In genomic region chr10:119871881-119872609, GRCh38 we compare ENCODE assay signal across 8 cellular contexts. TPM values are rescaled to one million over a fixed set of nuclear protein-coding genes. Genes with fewer than 3 reads are reported as not detected.
DNase-seq lines count a peak whose midpoint lies in the region; ATAC-seq lines count a peak whose summit lies in the region.

No MANE protein-coding gene starts in this region.

- peak; percentile 72 for DNase-seq in NCI-H1436 (lab: John Stamatoyannopoulos, UW)
- DNase-seq in NCI-H1436 treated with DMSO at 0.1 percent for 48 hours (lab: John Stamatoyannopoulos, UW) = no peak
- DNase-seq in NCI-H1417 treated with DMSO at 0.1 percent for 48 hours (lab: John Stamatoyannopoulos, UW) = peak; percentile 1
- peak; percentile 88 for DNase-seq in activated CD4-positive, alpha-beta T cell treated with anti-CD3 and anti-CD28 coated beads, Interleukin-2, amount 10 ng/mL, durations not matched to agents 24 days and 14 days
- DNase-seq in effector CD4-positive, alpha-beta T cell = peak; percentile 54
- DNase-seq in stimulated activated CD8-positive, alpha-beta memory T cell treated with anti-CD3 and anti-CD28 coated beads, Interleukin-4, amount 100 ng/mL, for 24 hours (ENCODE audit: low read depth) = peak; percentile 31

- ATAC-seq in HG02759 (IDR thresholded peaks at IDR 0.05; ENCODE audit: unreplicated experiment) = peak; percentile 42

- H3K36me3 Mint-ChIP-seq in activated CD4-positive, alpha-beta T cell treated with anti-CD3 and anti-CD28 coated beads, Interleukin-2, amount 10 ng/mL, durations not matched to agents 24 days and 14 days (ENCODE audit: low read depth) = peaks cover 5% of the 10 kb centered on the region

- no peaks in the 10 kb centered on the region for H3K9me3 Mint-ChIP-seq in activated CD4-positive, alpha-beta T cell treated with anti-CD3 and anti-CD28 coated beads, Interleukin-2, amount 10 ng/mL, durations not matched to agents 24 days and 14 days

- H3K4me3 ChIP-seq in mesodermal cell (ENCODE audit: extremely low read depth, insufficient read depth, low read length, poor library complexity, severe bottlenecking) = peak overlapping the region; percentile 86

- H3K27me3 Mint-ChIP-seq in activated CD4-positive, alpha-beta T cell treated with anti-CD3 and anti-CD28 coated beads, Interleukin-2, amount 10 ng/mL, durations not matched to agents 24 days and 14 days = no peaks in the 10 kb centered on the region

- intact Hi-C loops in activated CD4-positive, alpha-beta T cell treated with anti-CD3 and anti-CD28 coated beads, Interleukin-2, amount 10 ng/mL, durations not matched to agents 24 days and 14 days (cut with micrococcal nuclease) = loop anchor here (1.0 kb wide), 1 partner anchor 707 kb away; the partner anchor contains the start of gene SFXN4

- H3K4me1 ChIP-seq in mesodermal cell (ENCODE audit: control insufficient read depth, insufficient read depth, low read length, poor library complexity, severe bottlenecking) = peaks cover 5% of the 10 kb centered on the region

- no peaks in the 10 kb centered on the region for H3K9me3 ChIP-seq in mesodermal cell (ENCODE audit: control insufficient read depth, low read length)

- peaks cover 33% of the 10 kb centered on the region for H3K4me1 Mint-ChIP-seq in activated CD4-positive, alpha-beta T cell treated with anti-CD3 and anti-CD28 coated beads, Interleukin-2, amount 10 ng/mL, durations not matched to agents 24 days and 14 days

- H3K4me3 Mint-ChIP-seq in activated CD4-positive, alpha-beta T cell treated with anti-CD3 and anti-CD28 coated beads, Interleukin-2, amount 10 ng/mL, durations not matched to agents 24 days and 14 days = peak overlapping the region; percentile 90

- H3K27ac ChIP-seq in mesodermal cell (ENCODE audit: low read depth, low read length, severe bottlenecking) = peak overlapping the region; percentile 73

- 0% methylated on average over 30 to 39 of the region's 56 CpGs for WGBS in mesodermal cell (ENCODE audit: insufficient coverage in 2 of 2), 2 experiments

- H3K36me3 ChIP-seq in mesodermal cell (ENCODE audit: control insufficient read depth, insufficient read depth, low read length) = peaks cover 18% of the 10 kb centered on the region

- peak overlapping the region; percentile 82 for H3K27ac Mint-ChIP-seq in activated CD4-positive, alpha-beta T cell treated with anti-CD3 and anti-CD28 coated beads, Interleukin-2, amount 10 ng/mL, durations not matched to agents 24 days and 14 days

RNA-seq across cellular contexts. Expression of gene MCMBP, which starts 0.6 kb away (rescaled TPM):
- total RNA-seq in activated CD4-positive, alpha-beta T cell treated with anti-CD3 and anti-CD28 coated beads, Interleukin-2, amount 10 ng/mL, durations not matched to agents 24 days and 14 days = 125 and 128 TPM in 2 replicates
- 67.1 TPM for polyA plus RNA-seq in mesodermal cell (2013, experiment 1 of 2)
- 66.4 TPM for polyA plus RNA-seq in mesodermal cell (2013, experiment 2 of 2)

RNA-seq across cellular contexts. Expression of gene SEC23IP, which starts 20.5 kb away (rescaled TPM):
- 78.0 and 90.3 TPM in 2 replicates for total RNA-seq in activated CD4-positive, alpha-beta T cell treated with anti-CD3 and anti-CD28 coated beads, Interleukin-2, amount 10 ng/mL, durations not matched to agents 24 days and 14 days
- polyA plus RNA-seq in mesodermal cell (2013, experiment 1 of 2) = 36.9 TPM
- polyA plus RNA-seq in mesodermal cell (2013, experiment 2 of 2) = 33.9 TPM
